13 cellular contexts compared by ENCODE assay signal in the genomic region with DNA sequence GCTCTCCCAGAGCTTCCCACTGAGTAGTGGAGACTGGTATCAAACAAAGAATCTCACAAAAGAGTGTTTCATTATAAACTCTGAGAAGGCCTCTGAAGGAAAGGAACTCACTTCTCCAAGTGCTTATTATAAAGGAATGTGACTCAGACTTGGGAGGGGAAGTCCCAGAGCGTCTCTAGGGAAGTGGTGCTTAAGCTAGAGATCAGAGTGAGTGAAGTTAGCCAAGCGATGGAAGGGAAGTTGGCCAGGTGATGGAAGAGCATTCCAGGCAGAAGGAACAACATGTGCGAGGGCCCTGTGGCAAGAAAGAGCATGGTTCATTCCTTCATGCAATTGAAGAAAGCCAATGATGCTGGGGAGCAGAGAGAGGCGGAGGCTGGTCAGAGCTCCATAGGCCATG. TPM values are rescaled to one million over a fixed set of nuclear protein-coding genes. Genes with fewer than 3 reads are reported as not detected.
DNase-seq lines count a peak whose midpoint lies in the region; ATAC-seq and TF ChIP-seq lines count a peak whose summit lies in the region.
"Had no signal": no experiment of that assay in that cellular context is flagged by ENCODE, and none has a peak within 500 bp of the region (broad histone marks: within the 10 kb centered on the region; RNA-seq: fewer than 3 reads in every experiment).

No MANE protein-coding gene starts in this region.

- ATAC-seq in DND-41 (ENCODE audit: insufficient read depth, low read depth) (no peak), left lung (peak; percentile 44), HG02884 (IDR thresholded peaks at IDR 0.05; ENCODE audit: unreplicated experiment) (no peak)
- ATAC-seq: natural killer cell treated with Interleukin-12 subunit alpha and Interleukin-12 subunit beta and Interleukin-15 and Interleukin-18, amount 100 ng/mL, for 72 hours had no signal

- TF ChIP-seq CTCF in DND-41 (IDR thresholded peaks at IDR 0.05; ENCODE audit: borderline replicate concordance, extremely low read depth, low read length, poor library complexity, severe bottlenecking) (no peak), astrocyte of the spinal cord (IDR thresholded peaks at IDR 0.05; ENCODE audit: low read depth, low read length) (no peak), left lung (IDR thresholded peaks at IDR 0.05) (no peak)

- no peak overlapping the region for H3K27ac ChIP-seq in DND-41 (ENCODE audit: low read length)
- no peak overlapping the region for H3K27ac ChIP-seq in left lung

- H3K4me2 ChIP-seq in DND-41 (ENCODE audit: insufficient read depth, low read length), result peak overlapping the region; percentile 89; the same call in 1 of the 2 replicates

- H3K9ac ChIP-seq in DND-41 (ENCODE audit: low read depth, low read length), result no peak overlapping the region

- in situ Hi-C loops in KBM-7 (cut with MboI; ENCODE audit: low pct_unique_long_range_greater_than_20kb, low sequenced_read_pairs), result no loop called here
- in situ Hi-C loops in astrocyte of the spinal cord (cut with HindIII; ENCODE audit: low sequenced_read_pairs), result no loop called here

- peaks cover 7% of the 10 kb centered on the region for H3K79me2 ChIP-seq in DND-41 (ENCODE audit: insufficient read depth, low read length)

- H2AFZ ChIP-seq in DND-41 (ENCODE audit: low read depth, low read length), result no peak overlapping the region

- H3K9me3 ChIP-seq in DND-41 (ENCODE audit: insufficient read depth, low read length, severe bottlenecking), result no peaks in the 10 kb centered on the region
- H3K9me3 ChIP-seq in left lung, result no peaks in the 10 kb centered on the region

- H3K4me1 ChIP-seq in DND-41 (ENCODE audit: insufficient read depth, low read length) (peaks cover 34% of the 10 kb centered on the region), left lung (peaks cover 0 to 22% of the 10 kb centered on the region in 2 donors)

- H4K20me1 ChIP-seq in DND-41 (ENCODE audit: insufficient read depth, low read length), result no peaks in the 10 kb centered on the region

- DNase-seq in DND-41 (no peak), KBM-7 (peak; percentile 33), astrocyte of the spinal cord (ENCODE audit: low read depth, low spot score) (peak; percentile 25), left lung (no peak), ecto neural progenitor cell (ENCODE audit: low spot score) (no peak), NCI-H510A (lab: John Stamatoyannopoulos, UW) (no peak), NCI-H526 (lab: John Stamatoyannopoulos, UW) (no peak)
- DNase-seq: activated naive CD4-positive, alpha-beta T cell treated with anti-CD3 and anti-CD28 coated beads, Interleukin-2, amount 10 ng/mL, durations not matched to agents 7 days and 5 days; COR-L47; NCI-H1417; NCI-H510A treated with DMSO at 0.1 percent for 48 hours had no signal

- no peak overlapping the region for H3K4me3 ChIP-seq in DND-41 (ENCODE audit: low read depth in 1 of 2, low read length in 2 of 2)
- no peak overlapping the region for H3K4me3 ChIP-seq in astrocyte of the spinal cord (ENCODE audit: low read depth, low read length)
- H3K4me3 ChIP-seq in left lung, result no peak overlapping the region

- intact Hi-C loops in left lung (cut with DNase I), result no loop called here

- H3K27me3 ChIP-seq in DND-41 (ENCODE audit: insufficient read depth, low read length, poor library complexity), result no peaks in the 10 kb centered on the region
- no peaks in the 10 kb centered on the region for H3K27me3 ChIP-seq in left lung

- H3K36me3 ChIP-seq in DND-41 (ENCODE audit: insufficient read depth, low read length) (peaks cover 9% of the 10 kb centered on the region), left lung (no peaks in the 10 kb centered on the region)

RNA-seq across cellular contexts. Expression of a gene that starts 2.3 kb away (rescaled TPM):
- total RNA-seq in left lung, result 1 to 10 TPM; 5.1 to 7.2 TPM

Comparison
In these comparisons a context has a peak if more than half of its experiments do, and no peak if none do; other contexts are left out.
1. DNase-seq: peak in KBM-7 (single experiment) and astrocyte of the spinal cord (single experiment); none in DND-41 (single experiment), left lung (0 of 2), ecto neural progenitor cell (single experiment), NCI-H510A (single experiment) and NCI-H526 (0 of 2).